1 cellular context compared by ENCODE assay signal in the genomic region with DNA sequence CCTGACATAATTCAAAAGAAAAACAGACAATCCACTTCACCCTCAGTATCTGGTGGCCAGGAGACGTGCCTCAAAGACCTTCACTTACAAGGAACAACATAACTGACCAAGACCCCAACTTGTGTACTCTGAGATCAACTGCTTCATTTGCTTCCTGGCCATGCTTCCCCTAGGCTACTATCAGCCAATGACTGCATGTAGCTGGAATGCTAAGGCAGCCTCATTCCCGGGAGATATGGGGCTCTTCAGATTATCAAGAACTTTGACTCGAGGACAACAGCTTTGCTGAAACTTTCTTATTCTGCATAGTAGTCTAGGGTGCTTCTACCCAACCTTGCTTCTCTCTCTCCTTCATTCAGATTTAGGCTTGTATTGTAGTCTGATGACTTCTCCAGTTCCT.
TF ChIP-seq lines count a peak whose summit lies in the region.

No MANE protein-coding gene starts in this region.

TF ChIP-seq in GM23338, 12 proteins besides CTCF, POLR2A, EP300 and RAD21:
- TF ChIP-seq ZNF462 (CRISPR knock-in tag; IDR thresholded peaks at IDR 0.05) (no peak), CREB1 (CRISPR knock-in tag; IDR thresholded peaks at IDR 0.05; ENCODE audit: low read depth) (no peak)
